In genomic region chr1:155909894-155910293, GRCh38 we compare ENCODE assay signal across 8 cellular contexts. TPM values are rescaled to one million over a fixed set of nuclear protein-coding genes. Genes with fewer than 3 reads are reported as not detected.
A peak's percentile ranks its signal among the peaks of the same experiment; 100 is the strongest.
DNase-seq lines count a peak whose midpoint lies in the region; ATAC-seq lines count a peak whose summit lies in the region.

No MANE protein-coding gene starts in this region.

- CTCF ChIA-PET in activated CD8-positive, alpha-beta memory T cell treated with anti-CD3 and anti-CD28 coated beads, Interleukin-2, amount 10 ng/mL, durations not matched to agents 7 days and 5 days (lab: Charles Lee) = interaction anchor here (0.7 to 0.8 kb wide), 3 partner anchors 52 to 116 kb away, joined by 3 read pairs; no protein-coding TSS in a partner anchor

- peaks cover 41% of the 10 kb centered on the region for H3K36me3 Mint-ChIP-seq in activated CD8-positive, alpha-beta memory T cell treated with anti-CD3 and anti-CD28 coated beads, Interleukin-2, amount 10 ng/mL, durations not matched to agents 7 days and 5 days
- peaks cover 70% of the 10 kb centered on the region for H3K36me3 Mint-ChIP-seq in activated T-helper 2 cell treated with anti-CD3 and anti-CD28 coated beads, Interferon-gamma antibody, Interleukin-2, Interleukin-4, amounts not matched to agents 10 μg/mL and 5 μg/mL and 100 μg/mL, durations not matched to agents 14 hours and 24 hours and 36 hours (ENCODE audit: low read depth)

- H3K4me1 Mint-ChIP-seq in activated CD8-positive, alpha-beta memory T cell treated with anti-CD3 and anti-CD28 coated beads, Interleukin-2, amount 10 ng/mL, durations not matched to agents 7 days and 5 days = peaks cover 26% of the 10 kb centered on the region
- H3K4me1 Mint-ChIP-seq in activated T-helper 2 cell treated with anti-CD3 and anti-CD28 coated beads, Interferon-gamma antibody, Interleukin-2, Interleukin-4, amounts not matched to agents 10 μg/mL and 5 μg/mL and 100 μg/mL, durations not matched to agents 14 hours and 24 hours and 36 hours (ENCODE audit: low read depth) = peaks cover 17% of the 10 kb centered on the region

- H3K27ac Mint-ChIP-seq in activated CD8-positive, alpha-beta memory T cell treated with anti-CD3 and anti-CD28 coated beads, Interleukin-2, amount 10 ng/mL, durations not matched to agents 7 days and 5 days = peak overlapping the region; percentile 95
- peak overlapping the region; percentile 94 for H3K27ac Mint-ChIP-seq in activated T-helper 2 cell treated with anti-CD3 and anti-CD28 coated beads, Interferon-gamma antibody, Interleukin-2, Interleukin-4, amounts not matched to agents 10 μg/mL and 5 μg/mL and 100 μg/mL, durations not matched to agents 14 hours and 24 hours and 36 hours

- intact Hi-C loops in activated T-helper 2 cell treated with anti-CD3 and anti-CD28 coated beads, Interferon-gamma antibody, Interleukin-2, Interleukin-4, amounts not matched to agents 10 μg/mL and 5 μg/mL and 100 μg/mL, durations not matched to agents 14 hours and 24 hours and 36 hours (cut with micrococcal nuclease) = loop anchor here (2.0 kb wide), 1 partner anchor 67 kb away; no protein-coding TSS in a partner anchor

- H3K9me3 ChIP-seq in iPS-20b (ENCODE audit: insufficient read depth, low read depth, low read length) (no peaks in the 10 kb centered on the region), stomach smooth muscle (ENCODE audit: control insufficient read depth in 2 of 2, low read length in 2 of 2) (no peaks in the 10 kb centered on the region)

- H3K4me3 ChIP-seq in iPS-20b (ENCODE audit: low read length) (peak overlapping the region; percentile 84), stomach smooth muscle (ENCODE audit: low read length in 2 of 2) (peak overlapping the region; percentile 86)

- H3K27me3 ChIP-seq in iPS-20b (ENCODE audit: insufficient read depth, low read length) (no peaks in the 10 kb centered on the region), stomach smooth muscle (ENCODE audit: control insufficient read depth in 1 of 2, insufficient read depth in 2 of 2, low read length in 2 of 2) (no peaks in the 10 kb centered on the region)

- peak overlapping the region; percentile 90 for H3K4me3 Mint-ChIP-seq in activated CD8-positive, alpha-beta memory T cell treated with anti-CD3 and anti-CD28 coated beads, Interleukin-2, amount 10 ng/mL, durations not matched to agents 7 days and 5 days
- peak overlapping the region; percentile 92 for H3K4me3 Mint-ChIP-seq in activated T-helper 2 cell treated with anti-CD3 and anti-CD28 coated beads, Interferon-gamma antibody, Interleukin-2, Interleukin-4, amounts not matched to agents 10 μg/mL and 5 μg/mL and 100 μg/mL, durations not matched to agents 14 hours and 24 hours and 36 hours (ENCODE audit: low read depth)

- no peak for DNase-seq in activated CD8-positive, alpha-beta memory T cell treated with anti-CD3 and anti-CD28 coated beads, Interleukin-2, amount 10 ng/mL, durations not matched to agents 7 days and 5 days
- no peak for DNase-seq in activated CD8-positive, alpha-beta memory T cell treated with anti-CD3 and anti-CD28 coated beads, Interleukin-2, amount 50 U/mL, for 48 hours
- DNase-seq in activated T-helper 2 cell treated with anti-CD3 and anti-CD28 coated beads, Interferon-gamma antibody, Interleukin-2, Interleukin-4, amounts not matched to agents 10 μg/mL and 5 μg/mL and 100 μg/mL, durations not matched to agents 14 hours and 24 hours and 36 hours (ENCODE audit: low spot score) = no peak
- DNase-seq in NCI-H2029 treated with DMSO at 0.1 percent for 48 hours (lab: John Stamatoyannopoulos, UW) (no peak), activated gamma-delta T cell treated with Interleukin-2 at 50 U/mL for 16 hours (no peak)

- H3K27me3 Mint-ChIP-seq in activated CD8-positive, alpha-beta memory T cell treated with anti-CD3 and anti-CD28 coated beads, Interleukin-2, amount 10 ng/mL, durations not matched to agents 7 days and 5 days = no peaks in the 10 kb centered on the region
- H3K27me3 Mint-ChIP-seq in activated T-helper 2 cell treated with anti-CD3 and anti-CD28 coated beads, Interferon-gamma antibody, Interleukin-2, Interleukin-4, amounts not matched to agents 10 μg/mL and 5 μg/mL and 100 μg/mL, durations not matched to agents 14 hours and 24 hours and 36 hours (ENCODE audit: low read depth) = no peaks in the 10 kb centered on the region

- no peak overlapping the region; the same call in 1 of the 2 replicates for H3K9ac ChIP-seq in iPS-20b (ENCODE audit: low read depth, low read length)
- H3K9ac ChIP-seq in stomach smooth muscle (ENCODE audit: low read length in 2 of 2) = no peak overlapping the region

- H3K27ac ChIP-seq in iPS-20b (ENCODE audit: low read length) (no peak overlapping the region), stomach smooth muscle (ENCODE audit: low read length) (peak overlapping the region; percentile 6)

- no peak for ATAC-seq in activated CD8-positive, alpha-beta memory T cell treated with anti-CD3 and anti-CD28 coated beads, Interleukin-2, amount 10 ng/mL, durations not matched to agents 7 days and 5 days
- no peak for ATAC-seq in HG03095 (IDR thresholded peaks at IDR 0.05; ENCODE audit: unreplicated experiment)

- peaks cover 3% of the 10 kb centered on the region; the same call in 1 of the 2 replicates for H3K4me1 ChIP-seq in iPS-20b (ENCODE audit: insufficient read depth, low read length)
- H3K4me1 ChIP-seq in stomach smooth muscle (ENCODE audit: control insufficient read depth, insufficient read depth, low read length) = peaks cover 14% of the 10 kb centered on the region

- H3K9me3 Mint-ChIP-seq in activated CD8-positive, alpha-beta memory T cell treated with anti-CD3 and anti-CD28 coated beads, Interleukin-2, amount 10 ng/mL, durations not matched to agents 7 days and 5 days (ENCODE audit: low read depth) = no peaks in the 10 kb centered on the region
- H3K9me3 Mint-ChIP-seq in activated T-helper 2 cell treated with anti-CD3 and anti-CD28 coated beads, Interferon-gamma antibody, Interleukin-2, Interleukin-4, amounts not matched to agents 10 μg/mL and 5 μg/mL and 100 μg/mL, durations not matched to agents 14 hours and 24 hours and 36 hours = no peaks in the 10 kb centered on the region

- peaks cover 71% of the 10 kb centered on the region for H3K36me3 ChIP-seq in iPS-20b (ENCODE audit: insufficient read depth, low read depth, low read length)
- peaks cover 26 to 30% of the 10 kb centered on the region in 2 donors for H3K36me3 ChIP-seq in stomach smooth muscle (ENCODE audit: control insufficient read depth in 2 of 2, insufficient read depth in 2 of 2, low read length in 2 of 2)

RNA-seq across cellular contexts. Expression of gene RIT1, which starts 1.3 kb away (rescaled TPM):
- 10 to 100 TPM; 24.0 to 24.7 TPM for total RNA-seq in activated CD8-positive, alpha-beta memory T cell treated with anti-CD3 and anti-CD28 coated beads, Interleukin-2, amount 10 ng/mL, durations not matched to agents 7 days and 5 days
- 20.0 and 27.0 TPM in 2 replicates for total RNA-seq in activated T-helper 2 cell treated with anti-CD3 and anti-CD28 coated beads, Interferon-gamma antibody, Interleukin-2, Interleukin-4, amounts not matched to agents 10 μg/mL and 5 μg/mL and 100 μg/mL, durations not matched to agents 14 hours and 24 hours and 36 hours

RNA-seq across cellular contexts. Expression of gene KHDC4, which starts 24.3 kb away (rescaled TPM):
- 10 to 100 TPM; 80.2 to 99.4 TPM for total RNA-seq in activated CD8-positive, alpha-beta memory T cell treated with anti-CD3 and anti-CD28 coated beads, Interleukin-2, amount 10 ng/mL, durations not matched to agents 7 days and 5 days
- 78.4 and 83.5 TPM in 2 replicates for total RNA-seq in activated T-helper 2 cell treated with anti-CD3 and anti-CD28 coated beads, Interferon-gamma antibody, Interleukin-2, Interleukin-4, amounts not matched to agents 10 μg/mL and 5 μg/mL and 100 μg/mL, durations not matched to agents 14 hours and 24 hours and 36 hours

RNA-seq across cellular contexts. Expression of gene RXFP4, which starts 31.5 kb away (rescaled TPM):
- not detected for total RNA-seq in activated CD8-positive, alpha-beta memory T cell treated with anti-CD3 and anti-CD28 coated beads, Interleukin-2, amount 10 ng/mL, durations not matched to agents 7 days and 5 days
- total RNA-seq in activated T-helper 2 cell treated with anti-CD3 and anti-CD28 coated beads, Interferon-gamma antibody, Interleukin-2, Interleukin-4, amounts not matched to agents 10 μg/mL and 5 μg/mL and 100 μg/mL, durations not matched to agents 14 hours and 24 hours and 36 hours = not detected in 2 replicates

RNA-seq across cellular contexts. Expression of gene SYT11, which starts 50.5 kb away (rescaled TPM):
- 10 to 100 TPM; 17.1 to 29.9 TPM for total RNA-seq in activated CD8-positive, alpha-beta memory T cell treated with anti-CD3 and anti-CD28 coated beads, Interleukin-2, amount 10 ng/mL, durations not matched to agents 7 days and 5 days
- 22.3 and 23.3 TPM in 2 replicates for total RNA-seq in activated T-helper 2 cell treated with anti-CD3 and anti-CD28 coated beads, Interferon-gamma antibody, Interleukin-2, Interleukin-4, amounts not matched to agents 10 μg/mL and 5 μg/mL and 100 μg/mL, durations not matched to agents 14 hours and 24 hours and 36 hours

RNA-seq across cellular contexts. Expression of gene GON4L, which starts 52.9 kb away (rescaled TPM):
- 10 to 100 TPM; 71.0 to 91.9 TPM for total RNA-seq in activated CD8-positive, alpha-beta memory T cell treated with anti-CD3 and anti-CD28 coated beads, Interleukin-2, amount 10 ng/mL, durations not matched to agents 7 days and 5 days
- total RNA-seq in activated T-helper 2 cell treated with anti-CD3 and anti-CD28 coated beads, Interferon-gamma antibody, Interleukin-2, Interleukin-4, amounts not matched to agents 10 μg/mL and 5 μg/mL and 100 μg/mL, durations not matched to agents 14 hours and 24 hours and 36 hours = 56.2 and 68.3 TPM in 2 replicates
